Comparison of ENCODE assay signal across 11 cellular contexts in genomic region chr9:304519-305185, GRCh38.
DNase-seq lines count a peak whose midpoint lies in the region; ATAC-seq lines count a peak whose summit lies in the region.
"Had no signal": no experiment of that assay in that cellular context is flagged by ENCODE, and none has a peak within 500 bp of the region (broad histone marks: within the 10 kb centered on the region; RNA-seq: fewer than 3 reads in every experiment).

No MANE protein-coding gene starts in this region.

- H3K4me1 Mint-ChIP-seq in effector memory CD8-positive, alpha-beta T cell (ENCODE audit: low read depth in 2 of 2), result peaks cover 8% of the 10 kb centered on the region in 2 donors

- 68 to 77% methylated on average over 7 to 9 of the region's 10 CpGs for WGBS in mesodermal cell (ENCODE audit: insufficient coverage in 2 of 2), 2 experiments

- peak; percentile 20 for DNase-seq in EH (ENCODE audit: low read depth)
- peak; percentile 57 for DNase-seq in NCI-H748 (lab: John Stamatoyannopoulos, UW; ENCODE audit: unreplicated experiment)
- DNase-seq in effector memory CD8-positive, alpha-beta T cell, result no peak
- no peak for DNase-seq in LoVo (ENCODE audit: low spot score)
- DNase-seq in NCI-H345 treated with DMSO at 0.1 percent for 48 hours (lab: John Stamatoyannopoulos, UW; ENCODE audit: unreplicated experiment), result no peak
- no peak for DNase-seq in posterior cingulate gyrus
- no peak for DNase-seq in NCI-H1436 treated with DMSO at 0.1 percent for 48 hours (lab: John Stamatoyannopoulos, UW)
- DNase-seq: cerebellar nuclear complex, midbrain, NCI-H1694 treated with DMSO at 0.1 percent for 48 hours had no signal

- ATAC-seq in effector memory CD8-positive, alpha-beta T cell (replicated peaks), result peak; percentile 64

- H3K9me3 Mint-ChIP-seq in effector memory CD8-positive, alpha-beta T cell, result no peaks in the 10 kb centered on the region

- no peaks in the 10 kb centered on the region for H3K36me3 ChIP-seq in mesodermal cell (ENCODE audit: control insufficient read depth, insufficient read depth, low read length)

- peak overlapping the region in 1 of 2 donors; percentile 33 for H3K4me3 Mint-ChIP-seq in effector memory CD8-positive, alpha-beta T cell

- H3K36me3 Mint-ChIP-seq in effector memory CD8-positive, alpha-beta T cell (ENCODE audit: insufficient read depth), result peaks cover 89% of the 10 kb centered on the region

- peak overlapping the region; percentile 72 to 83 for H3K27ac Mint-ChIP-seq in effector memory CD8-positive, alpha-beta T cell

- H3K27me3 Mint-ChIP-seq in effector memory CD8-positive, alpha-beta T cell, result no peaks in the 10 kb centered on the region

- H3K4me3 ChIP-seq in mesodermal cell (ENCODE audit: extremely low read depth, insufficient read depth, low read length, poor library complexity, severe bottlenecking), result no peak overlapping the region

- no peaks in the 10 kb centered on the region for H3K9me3 ChIP-seq in mesodermal cell (ENCODE audit: control insufficient read depth, low read length)

- H3K27ac ChIP-seq in mesodermal cell (ENCODE audit: low read depth, low read length, severe bottlenecking), result peak overlapping the region; percentile 71

- peaks cover 10% of the 10 kb centered on the region for H3K4me1 ChIP-seq in mesodermal cell (ENCODE audit: control insufficient read depth, insufficient read depth, low read length, poor library complexity, severe bottlenecking)

- intact Hi-C loops in posterior cingulate gyrus (cut with DNase I), result no loop called here

Comparison
In these comparisons a context has a peak if more than half of its experiments do, and no peak if none do; other contexts are left out.
1. DNase-seq: peak in EH (single experiment) and NCI-H748 (single experiment); none in effector memory CD8-positive, alpha-beta T cell (0 of 3), LoVo (single experiment), NCI-H345 treated with DMSO at 0.1 percent for 48 hours (single experiment), posterior cingulate gyrus (0 of 10) and NCI-H1436 treated with DMSO at 0.1 percent for 48 hours (single experiment).